In genomic region chr12:106733660-106734059, GRCh38 we compare ENCODE assay signal across 19 cellular contexts.
"Had no signal": no experiment of that assay in that cellular context is flagged by ENCODE, and none has a peak within 500 bp of the region (broad histone marks: within the 10 kb centered on the region; RNA-seq: fewer than 3 reads in every experiment).

No MANE protein-coding gene starts in this region.

- H3K4me1 ChIP-seq: esophagus squamous epithelium, gastroesophageal sphincter, suprapubic skin, thyroid gland had no signal

- ATAC-seq: gastroesophageal sphincter; left lobe of liver; natural killer cell; right cardiac atrium; stimulated activated effector memory CD8-positive, alpha-beta T cell treated with anti-CD3 and anti-CD28 coated beads, Interleukin-12 subunit alpha, Interleukin-12 subunit beta, amount 100 ng/mL, for 72 hours; stimulated activated naive CD8-positive, alpha-beta T cell treated with anti-CD3 and anti-CD28 coated beads, Interleukin-15, Interleukin-2, amounts not matched to agents 100 U/mL and 50 U/mL, for 24 hours had no signal

- DNase-seq: effector memory CD4-positive, alpha-beta T cell; esophagus squamous epithelium; foreskin fibroblast; glutamatergic neuron; islet precursor cell; mammary epithelial cell; natural killer cell; posterior cingulate gyrus; right cardiac atrium; stimulated activated CD4-positive, alpha-beta T cell treated with anti-CD3 and anti-CD28 coated beads, Interleukin-4, amount 100 ng/mL, for 1 hour; stimulated activated CD8-positive, alpha-beta memory T cell treated with anti-CD3 and anti-CD28 coated beads, Interleukin-4, amount 100 ng/mL, for 48 hours; stimulated activated naive CD8-positive, alpha-beta T cell treated with anti-CD3 and anti-CD28 coated beads, Interleukin-15, Interleukin-2, amounts not matched to agents 100 U/mL and 50 U/mL, for 24 hours; thyroid gland had no signal

- H3K27ac Mint-ChIP-seq: natural killer cell; stimulated activated effector memory CD8-positive, alpha-beta T cell treated with anti-CD3 and anti-CD28 coated beads, Interleukin-12 subunit alpha, Interleukin-12 subunit beta, amount 100 ng/mL, for 72 hours; type B pancreatic cell had no signal

- H3K9me3 ChIP-seq: esophagus squamous epithelium, gastroesophageal sphincter, suprapubic skin, thyroid gland had no signal

- H3K27me3 ChIP-seq: gastroesophageal sphincter, suprapubic skin, thyroid gland had no signal

- H3K36me3 ChIP-seq: esophagus squamous epithelium, gastroesophageal sphincter, suprapubic skin, thyroid gland had no signal

- H3K4me3 Mint-ChIP-seq: natural killer cell; neural crest cell; stimulated activated effector memory CD8-positive, alpha-beta T cell treated with anti-CD3 and anti-CD28 coated beads, Interleukin-12 subunit alpha, Interleukin-12 subunit beta, amount 100 ng/mL, for 72 hours; type B pancreatic cell had no signal

- H3K27ac ChIP-seq: esophagus squamous epithelium, gastroesophageal sphincter, suprapubic skin, thyroid gland had no signal

- H3K9me3 Mint-ChIP-seq: natural killer cell; neural crest cell; stimulated activated effector memory CD8-positive, alpha-beta T cell treated with anti-CD3 and anti-CD28 coated beads, Interleukin-12 subunit alpha, Interleukin-12 subunit beta, amount 100 ng/mL, for 72 hours; type B pancreatic cell had no signal

- H3K4me3 ChIP-seq: esophagus squamous epithelium, gastroesophageal sphincter, suprapubic skin, thyroid gland had no signal

- H3K4me1 Mint-ChIP-seq: natural killer cell; stimulated activated effector memory CD8-positive, alpha-beta T cell treated with anti-CD3 and anti-CD28 coated beads, Interleukin-12 subunit alpha, Interleukin-12 subunit beta, amount 100 ng/mL, for 72 hours had no signal

- H3K36me3 Mint-ChIP-seq: natural killer cell; stimulated activated effector memory CD8-positive, alpha-beta T cell treated with anti-CD3 and anti-CD28 coated beads, Interleukin-12 subunit alpha, Interleukin-12 subunit beta, amount 100 ng/mL, for 72 hours had no signal
